ENCODE assay signal across 8 cellular contexts in genomic region chr2:87521057-87521456, GRCh38.
DNase-seq lines count a peak whose midpoint lies in the region; ATAC-seq, FAIRE-seq and TF ChIP-seq lines count a peak whose summit lies in the region.
"Not testable (repeated sequence)": the region's sequence is repeated elsewhere in the genome, so short reads cannot be mapped to it uniquely, and the experiment has no call there.

No MANE protein-coding gene starts in this region.

- H3K9me3 ChIP-seq in kidney (ENCODE audit: control insufficient read depth in 1 of 2, low read length in 2 of 2): not testable (repeated sequence)

- not testable (repeated sequence) for H3K4me1 ChIP-seq in kidney (ENCODE audit: control insufficient read depth in 1 of 2, insufficient read depth in 1 of 2, low read depth in 1 of 2, low read length in 2 of 2)

- not testable (repeated sequence) for FAIRE-seq in kidney (lab: Jason Lieb, UNC)

- H3K9me3 Mint-ChIP-seq in activated T-helper 17 cell treated with anti-CD3 and anti-CD28 coated beads, Interleukin-2, amount 50 U/mL, for 72 hours: not testable (repeated sequence)

- not testable (repeated sequence) for H3K27me3 Mint-ChIP-seq in activated T-helper 17 cell treated with anti-CD3 and anti-CD28 coated beads, Interleukin-2, amount 50 U/mL, for 72 hours

- H3K27ac ChIP-seq in kidney (ENCODE audit: low read depth in 2 of 2, low read length in 2 of 2): not testable (repeated sequence)

- intact Hi-C loops in kidney (cut with DNase I): not testable (repeated sequence)

- not testable (repeated sequence) for H3K9ac ChIP-seq in kidney (ENCODE audit: low read length in 2 of 2)

- ATAC-seq in GM18505 (IDR thresholded peaks at IDR 0.05; ENCODE audit: unreplicated experiment): peak; percentile 43
- peak; percentile 51 for ATAC-seq in GM19463 (IDR thresholded peaks at IDR 0.05; ENCODE audit: unreplicated experiment)
- peak; percentile 72 for ATAC-seq in HG02798 (IDR thresholded peaks at IDR 0.05; ENCODE audit: poor library complexity, unreplicated experiment)
- ATAC-seq in HG03378 (IDR thresholded peaks at IDR 0.05; ENCODE audit: unreplicated experiment): peak; percentile 77
- peak; percentile 76 for ATAC-seq in activated T-helper 17 cell treated with anti-CD3 and anti-CD28 coated beads, Interleukin-2, amount 50 U/mL, for 72 hours (replicated peaks)

- not testable (repeated sequence) for H3K4me3 ChIP-seq in kidney (ENCODE audit: low read length in 2 of 2)

- H3K36me3 Mint-ChIP-seq in activated T-helper 17 cell treated with anti-CD3 and anti-CD28 coated beads, Interleukin-2, amount 50 U/mL, for 72 hours (ENCODE audit: low read depth): peaks cover 22% of the 10 kb centered on the region

- not testable (repeated sequence) for TF ChIP-seq CTCF in kidney (IDR thresholded peaks at IDR 0.05; ENCODE audit: borderline replicate concordance, extremely low read depth, insufficient read depth)

- not testable (repeated sequence) for TF ChIP-seq POLR2A in GM18505 (IDR thresholded peaks at IDR 0.05; ENCODE audit: borderline replicate concordance, extremely low read depth, insufficient read depth, insufficient read length)

- peak overlapping the region; percentile 65 for H3K27ac Mint-ChIP-seq in activated T-helper 17 cell treated with anti-CD3 and anti-CD28 coated beads, Interleukin-2, amount 50 U/mL, for 72 hours

- not testable (repeated sequence) for H3K36me3 ChIP-seq in kidney (ENCODE audit: control insufficient read depth in 1 of 2, insufficient read depth in 2 of 2, low read length in 2 of 2)

- DNase-seq in T-helper 2 cell (peak in 3 of 5 experiments; percentile 13 to 58 (median 49)), kidney (peak; percentile 62)
- peak; percentile 69 for DNase-seq in stimulated activated CD8-positive, alpha-beta memory T cell treated with anti-CD3 and anti-CD28 coated beads, Interleukin-4, amount 100 ng/mL, for 48 hours

- H3K4me3 Mint-ChIP-seq in activated T-helper 17 cell treated with anti-CD3 and anti-CD28 coated beads, Interleukin-2, amount 50 U/mL, for 72 hours: peak overlapping the region; percentile 53

- not testable (repeated sequence) for H3K4me1 Mint-ChIP-seq in activated T-helper 17 cell treated with anti-CD3 and anti-CD28 coated beads, Interleukin-2, amount 50 U/mL, for 72 hours
